In the genomic region with DNA sequence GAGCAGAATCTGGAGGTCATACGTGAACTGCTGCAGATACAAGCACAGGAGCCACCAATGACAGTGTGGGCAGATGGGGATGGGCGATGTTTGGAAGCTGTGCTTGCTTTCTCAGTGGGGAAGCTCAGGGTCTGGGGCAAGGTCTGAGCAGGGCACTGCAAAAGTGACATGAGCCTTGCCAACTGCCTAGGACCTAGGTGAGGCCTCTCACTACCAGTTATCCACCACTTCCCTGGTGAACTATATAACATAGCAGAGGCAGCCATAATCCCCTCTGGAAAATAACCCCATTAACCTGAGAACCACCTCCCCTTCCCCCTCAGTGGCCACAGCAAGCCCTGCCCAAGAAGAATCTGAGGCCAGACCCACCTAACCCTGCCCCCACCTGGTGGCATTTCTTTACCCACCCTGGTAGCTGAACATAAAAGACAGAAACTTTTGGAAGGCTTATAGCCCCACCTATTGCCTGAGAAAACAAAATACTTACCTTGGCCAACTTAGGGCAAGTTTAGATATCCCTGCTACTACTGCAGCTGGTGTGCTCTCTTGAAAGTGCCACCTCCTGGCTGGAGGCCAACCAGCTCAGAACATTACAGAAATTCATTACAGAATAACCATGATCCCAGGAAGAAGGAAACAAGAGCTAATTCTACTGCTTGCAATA, we compare ENCODE assay signal across 10 cellular contexts. TPM values are rescaled to one million over a fixed set of nuclear protein-coding genes. Genes with fewer than 3 reads are reported as not detected.
DNase-seq lines count a peak whose midpoint lies in the region; ATAC-seq and TF ChIP-seq lines count a peak whose summit lies in the region.
"Had no signal": no experiment of that assay in that cellular context is flagged by ENCODE, and none has a peak within 500 bp of the region (broad histone marks: within the 10 kb centered on the region; RNA-seq: fewer than 3 reads in every experiment).

No MANE protein-coding gene starts in this region.

- peak; percentile 52 for ATAC-seq in GM18868 (IDR thresholded peaks at IDR 0.05; ENCODE audit: unreplicated experiment)
- ATAC-seq in GM21528 (IDR thresholded peaks at IDR 0.05; ENCODE audit: low FRiP score, unreplicated experiment): no peak

- peaks cover 3% of the 10 kb centered on the region for H3K9me3 Mint-ChIP-seq in progenitor cell of endocrine pancreas (ENCODE audit: low read depth)

- no peaks in the 10 kb centered on the region for H3K36me3 Mint-ChIP-seq in progenitor cell of endocrine pancreas (ENCODE audit: insufficient read depth)

- DNase-seq in NCI-H446 treated with DMSO at 0.1 percent for 48 hours (lab: John Stamatoyannopoulos, UW) (peak; percentile 26), choroid plexus epithelial cell (ENCODE audit: low read depth) (peak; percentile 1), progenitor cell of endocrine pancreas (ENCODE audit: low spot score, unreplicated experiment) (no peak), ecto neural progenitor cell (ENCODE audit: low spot score) (no peak)
- no peak for DNase-seq in activated T-cell treated with anti-CD3 and anti-CD28 coated beads, Interleukin-2, amount 50 U/mL, for 1 hour
- DNase-seq: lower lobe of right lung, NCI-H1048 had no signal

- H3K4me3 ChIP-seq in choroid plexus epithelial cell (ENCODE audit: low read depth, low read length): no peak overlapping the region
- H3K4me3 ChIP-seq: lower lobe of right lung, suprapubic skin had no signal

- no peaks in the 10 kb centered on the region for H3K4me1 Mint-ChIP-seq in progenitor cell of endocrine pancreas (ENCODE audit: low read depth)

- H3K27me3 Mint-ChIP-seq in progenitor cell of endocrine pancreas: no peaks in the 10 kb centered on the region

- no peak overlapping the region for H3K27ac Mint-ChIP-seq in progenitor cell of endocrine pancreas

- H3K4me3 Mint-ChIP-seq in progenitor cell of endocrine pancreas (ENCODE audit: low read depth): no peak overlapping the region

- TF ChIP-seq CTCF in choroid plexus epithelial cell (conservative IDR thresholded peaks at IDR 0.05; ENCODE audit: low read depth, low read length) (peak; percentile 3), progenitor cell of endocrine pancreas (IDR thresholded peaks at IDR 0.05; ENCODE audit: unreplicated experiment) (peak; percentile 46)

RNA-seq across cellular contexts. Expression of gene SPEF2, which starts 18.8 kb away (rescaled TPM):
- total RNA-seq in progenitor cell of endocrine pancreas: 15.6 and 16.0 TPM in 2 replicates

Comparison
In these comparisons a context has a peak if more than half of its experiments do, and no peak if none do; other contexts are left out.
1. DNase-seq: peak in NCI-H446 treated with DMSO at 0.1 percent for 48 hours (single experiment) and choroid plexus epithelial cell (single experiment); none in progenitor cell of endocrine pancreas (single experiment), ecto neural progenitor cell (single experiment) and activated T-cell treated with anti-CD3 and anti-CD28 coated beads, Interleukin-2, amount 50 U/mL, for 1 hour (single experiment).